ENCODE assay signal across 1 cellular context in genomic region chr7:130334274-130334673, GRCh38.
A peak's percentile ranks its signal among the peaks of the same experiment; 100 is the strongest.
TF ChIP-seq lines count a peak whose summit lies in the region.

No MANE protein-coding gene starts in this region.

TF ChIP-seq in K562, 482 proteins besides CTCF, POLR2A, EP300 and RAD21:
- TF ChIP-seq BHLHE40 (IDR thresholded peaks at IDR 0.05; ENCODE audit: low read length) (peak; percentile 70), ZBTB7A (IDR thresholded peaks at IDR 0.05; ENCODE audit: borderline replicate concordance, control insufficient read depth, low read depth, low read length) (no peak), NUFIP1 (IDR thresholded peaks at IDR 0.05; ENCODE audit: partially characterized antibody) (no peak), HDAC6 (IDR thresholded peaks at IDR 0.05; ENCODE audit: low read depth, low read length) (no peak), ZNF436 (CRISPR knock-in tag; IDR thresholded peaks at IDR 0.05) (no peak)
- TF ChIP-seq, protein P1, sequence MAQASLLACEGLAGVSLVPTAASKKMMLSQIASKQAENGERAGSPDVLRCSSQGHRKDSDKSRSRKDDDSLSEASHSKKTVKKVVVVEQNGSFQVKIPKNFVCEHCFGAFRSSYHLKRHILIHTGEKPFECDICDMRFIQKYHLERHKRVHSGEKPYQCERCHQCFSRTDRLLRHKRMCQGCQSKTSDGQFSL (CRISPR knock-in tag; IDR thresholded peaks at IDR 0.05): no peak
- TF ChIP-seq, protein P1 (tag; IDR thresholded peaks at IDR 0.05): no peak
- TF ChIP-seq, protein P2, sequence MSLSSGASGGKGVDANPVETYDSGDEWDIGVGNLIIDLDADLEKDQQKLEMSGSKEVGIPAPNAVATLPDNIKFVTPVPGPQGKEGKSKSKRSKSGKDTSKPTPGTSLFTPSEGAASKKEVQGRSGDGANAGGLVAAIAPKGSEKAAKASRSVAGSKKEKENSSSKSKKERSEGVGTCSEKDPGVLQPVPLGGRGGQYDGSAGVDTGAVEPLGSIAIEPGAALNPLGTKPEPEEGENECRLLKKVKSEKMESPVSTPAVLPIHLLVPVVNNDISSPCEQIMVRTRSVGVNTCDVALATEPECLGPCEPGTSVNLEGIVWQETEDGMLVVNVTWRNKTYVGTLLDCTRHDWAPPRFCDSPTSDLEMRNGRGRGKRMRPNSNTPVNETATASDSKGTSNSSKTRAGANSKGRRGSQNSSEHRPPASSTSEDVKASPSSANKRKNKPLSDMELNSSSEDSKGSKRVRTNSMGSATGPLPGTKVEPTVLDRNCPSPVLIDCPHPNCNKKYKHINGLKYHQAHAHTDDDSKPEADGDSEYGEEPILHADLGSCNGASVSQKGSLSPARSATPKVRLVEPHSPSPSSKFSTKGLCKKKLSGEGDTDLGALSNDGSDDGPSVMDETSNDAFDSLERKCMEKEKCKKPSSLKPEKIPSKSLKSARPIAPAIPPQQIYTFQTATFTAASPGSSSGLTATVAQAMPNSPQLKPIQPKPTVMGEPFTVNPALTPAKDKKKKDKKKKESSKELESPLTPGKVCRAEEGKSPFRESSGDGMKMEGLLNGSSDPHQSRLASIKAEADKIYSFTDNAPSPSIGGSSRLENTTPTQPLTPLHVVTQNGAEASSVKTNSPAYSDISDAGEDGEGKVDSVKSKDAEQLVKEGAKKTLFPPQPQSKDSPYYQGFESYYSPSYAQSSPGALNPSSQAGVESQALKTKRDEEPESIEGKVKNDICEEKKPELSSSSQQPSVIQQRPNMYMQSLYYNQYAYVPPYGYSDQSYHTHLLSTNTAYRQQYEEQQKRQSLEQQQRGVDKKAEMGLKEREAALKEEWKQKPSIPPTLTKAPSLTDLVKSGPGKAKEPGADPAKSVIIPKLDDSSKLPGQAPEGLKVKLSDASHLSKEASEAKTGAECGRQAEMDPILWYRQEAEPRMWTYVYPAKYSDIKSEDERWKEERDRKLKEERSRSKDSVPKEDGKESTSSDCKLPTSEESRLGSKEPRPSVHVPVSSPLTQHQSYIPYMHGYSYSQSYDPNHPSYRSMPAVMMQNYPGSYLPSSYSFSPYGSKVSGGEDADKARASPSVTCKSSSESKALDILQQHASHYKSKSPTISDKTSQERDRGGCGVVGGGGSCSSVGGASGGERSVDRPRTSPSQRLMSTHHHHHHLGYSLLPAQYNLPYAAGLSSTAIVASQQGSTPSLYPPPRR (CRISPR knock-in tag; IDR thresholded peaks at IDR 0.05; ENCODE audit: borderline replicate concordance): no peak
